Comparison of ENCODE assay signal across 23 cellular contexts in the genomic region with DNA sequence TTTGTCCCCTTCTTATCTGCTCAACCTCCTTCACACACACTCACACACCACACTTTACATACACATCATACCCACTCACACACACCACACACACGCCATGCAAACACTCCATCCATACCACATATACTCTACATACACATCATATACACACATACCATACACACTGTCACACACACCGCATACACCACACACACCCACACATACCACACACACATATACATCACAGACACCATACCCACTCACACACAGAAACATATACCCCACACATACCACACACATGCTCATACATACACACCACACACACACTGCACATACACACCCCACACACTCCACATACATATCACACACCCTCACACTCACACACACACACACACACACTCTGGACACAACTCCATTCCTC. TPM values are rescaled to one million over a fixed set of nuclear protein-coding genes. Genes with fewer than 3 reads are reported as not detected.
"Had no signal": no experiment of that assay in that cellular context is flagged by ENCODE, and none has a peak within 500 bp of the region (broad histone marks: within the 10 kb centered on the region; RNA-seq: fewer than 3 reads in every experiment).

No MANE protein-coding gene starts in this region.

- H3K36me3 ChIP-seq: cardiac muscle cell had no signal

- H3K27me3 ChIP-seq: cardiac muscle cell had no signal

- H3K4me3 ChIP-seq: cardiac muscle cell had no signal

- H3K4me3 Mint-ChIP-seq: activated CD4-positive, alpha-beta memory T cell treated with anti-CD3 and anti-CD28 coated beads for 36 hours; activated CD4-positive, alpha-beta T cell treated with anti-CD3 and anti-CD28 coated beads, Interleukin-2, amount 10 ng/mL, durations not matched to agents 7 days and 5 days; activated naive CD4-positive, alpha-beta T cell treated with anti-CD3 and anti-CD28 coated beads for 36 hours; activated naive CD8-positive, alpha-beta T cell; activated T-helper 17 cell treated with anti-CD3 and anti-CD28 coated beads, Interleukin-2, amount 50 U/mL, for 72 hours; brain; T-cell had no signal

- H3K9me3 Mint-ChIP-seq: activated CD4-positive, alpha-beta memory T cell treated with anti-CD3 and anti-CD28 coated beads for 36 hours; activated CD4-positive, alpha-beta T cell treated with anti-CD3 and anti-CD28 coated beads, Interleukin-2, amount 10 ng/mL, durations not matched to agents 7 days and 5 days; activated naive CD4-positive, alpha-beta T cell treated with anti-CD3 and anti-CD28 coated beads for 36 hours; activated T-helper 17 cell treated with anti-CD3 and anti-CD28 coated beads, Interleukin-2, amount 50 U/mL, for 72 hours; T-cell had no signal

- ATAC-seq: activated T-helper 17 cell treated with anti-CD3 and anti-CD28 coated beads, Interleukin-2, amount 50 U/mL, for 72 hours; T-cell had no signal

- H3K27me3 Mint-ChIP-seq: brain had no signal

- H3K4me1 Mint-ChIP-seq: activated CD4-positive, alpha-beta T cell treated with anti-CD3 and anti-CD28 coated beads, Interleukin-2, amount 10 ng/mL, durations not matched to agents 7 days and 5 days; activated T-helper 17 cell treated with anti-CD3 and anti-CD28 coated beads, Interleukin-2, amount 50 U/mL, for 72 hours; brain; T-cell had no signal

- H3K27ac ChIP-seq: cardiac muscle cell had no signal

- H3K36me3 Mint-ChIP-seq: activated CD4-positive, alpha-beta memory T cell treated with anti-CD3 and anti-CD28 coated beads for 36 hours; activated naive CD8-positive, alpha-beta T cell; brain; T-cell had no signal

- DNase-seq: activated CD4-positive, alpha-beta memory T cell treated with anti-CD3 and anti-CD28 coated beads for 36 hours; activated CD4-positive, alpha-beta T cell treated with anti-CD3 and anti-CD28 coated beads, Interleukin-2, amount 10 ng/mL, durations not matched to agents 7 days and 5 days; activated CD4-positive, CD25-positive, alpha-beta regulatory T cell; activated CD8-positive, alpha-beta memory T cell treated with anti-CD3 and anti-CD28 coated beads for 24 hours; activated gamma-delta T cell; activated naive CD4-positive, alpha-beta T cell treated with anti-CD3 and anti-CD28 coated beads for 36 hours; activated T-cell treated with anti-CD3 and anti-CD28 coated beads, Interleukin-2, amount 50 U/mL, for 48 hours; amygdala; Kasumi-1; NCI-H1105 treated with DMSO at 0.1 percent for 48 hours; NCI-H1436 treated with DMSO at 0.1 percent for 48 hours; NCI-H187; NCI-H2081; NCI-H524; SIG-M5; T-cell; T-helper 2 cell; T1000 had no signal

- H3K27ac Mint-ChIP-seq: activated CD4-positive, alpha-beta memory T cell treated with anti-CD3 and anti-CD28 coated beads for 36 hours; activated CD4-positive, alpha-beta T cell treated with anti-CD3 and anti-CD28 coated beads, Interleukin-2, amount 10 ng/mL, durations not matched to agents 7 days and 5 days; activated naive CD4-positive, alpha-beta T cell treated with anti-CD3 and anti-CD28 coated beads for 36 hours; activated naive CD8-positive, alpha-beta T cell; activated T-helper 17 cell treated with anti-CD3 and anti-CD28 coated beads, Interleukin-2, amount 50 U/mL, for 72 hours; brain; T-cell had no signal

RNA-seq across cellular contexts. Expression of gene ACP3, which starts 54.3 kb away (rescaled TPM):
- total RNA-seq: activated CD4-positive, alpha-beta memory T cell treated with anti-CD3 and anti-CD28 coated beads for 36 hours; activated CD4-positive, alpha-beta T cell treated with anti-CD3 and anti-CD28 coated beads, Interleukin-2, amount 10 ng/mL, durations not matched to agents 7 days and 5 days; activated naive CD4-positive, alpha-beta T cell treated with anti-CD3 and anti-CD28 coated beads for 36 hours; activated T-helper 17 cell treated with anti-CD3 and anti-CD28 coated beads, Interleukin-2, amount 50 U/mL, for 72 hours; astrocyte; T-cell had no signal
